30 cellular contexts compared by ENCODE assay signal in the genomic region with DNA sequence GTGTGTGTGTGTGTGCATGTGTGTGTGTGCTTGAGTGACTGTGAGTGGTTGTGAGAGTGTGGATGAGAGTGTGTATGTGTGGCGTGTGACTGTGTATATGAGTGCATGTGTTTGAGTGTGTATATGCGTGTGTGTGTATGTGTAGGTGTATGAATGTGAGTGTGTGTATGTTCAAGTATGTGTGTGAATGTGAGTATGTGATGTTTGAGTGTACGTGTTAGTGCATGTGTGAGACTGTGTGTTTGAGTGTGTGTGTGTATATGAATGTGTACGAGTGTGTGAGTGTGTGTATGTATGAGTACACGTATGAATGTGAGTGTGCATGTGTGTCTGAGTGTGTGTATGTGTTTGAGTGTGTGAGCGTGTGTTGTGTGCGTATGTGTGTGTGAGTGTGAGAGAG. TPM values are rescaled to one million over a fixed set of nuclear protein-coding genes. Genes with fewer than 3 reads are reported as not detected.
"Had no signal": no experiment of that assay in that cellular context is flagged by ENCODE, and none has a peak within 500 bp of the region (broad histone marks: within the 10 kb centered on the region; RNA-seq: fewer than 3 reads in every experiment).

No MANE protein-coding gene starts in this region.

- H3K27ac ChIP-seq: epithelial cell of prostate, foreskin keratinocyte, gastroesophageal sphincter, left lung, neural progenitor cell, psoas muscle, skin epidermis, thoracic aorta, upper lobe of left lung had no signal

- H3K4me2 ChIP-seq: hepatocyte, neural progenitor cell had no signal

- H3K9me3 ChIP-seq: gastroesophageal sphincter, heart left ventricle, left lung, spleen, thoracic aorta, tibial nerve, upper lobe of left lung, uterus had no signal

- H3K9me3 Mint-ChIP-seq: nephron; neural progenitor cell; stimulated activated memory B cell treated with anti-CD40 and anti-IgM and Interleukin-4, amounts not matched to agents 10 μg/mL and 1 μg/mL and 100 μg/mL, for 72 hours had no signal

- FAIRE-seq: colon, islet of Langerhans had no signal

- DNase-seq: dorsolateral prefrontal cortex; effector CD4-positive, alpha-beta T cell; foreskin keratinocyte; heart left ventricle; left cardiac atrium; left lung; mesendoderm; midbrain; naive thymus-derived CD4-positive, alpha-beta T cell; nucleus accumbens; psoas muscle; right cardiac atrium; spleen; stimulated activated CD4-positive, alpha-beta T cell treated with anti-CD3 and anti-CD28 coated beads, Interleukin-4, amount 100 ng/mL, for 4 hours; stimulated activated naive CD8-positive, alpha-beta T cell treated with anti-CD3 and anti-CD28 coated beads, Interleukin-15, Interleukin-2, amounts not matched to agents 100 U/mL and 50 U/mL, for 24 hours; upper lobe of left lung; uterus had no signal

- H2AFZ ChIP-seq: hepatocyte, neural progenitor cell had no signal

- ATAC-seq: esophagus mucosa; foreskin keratinocyte; gastroesophageal sphincter; left cardiac atrium; left lung; naive thymus-derived CD4-positive, alpha-beta T cell; psoas muscle; stimulated activated memory B cell treated with anti-CD40 and anti-IgM and Interleukin-4, amounts not matched to agents 10 μg/mL and 1 μg/mL and 100 μg/mL, for 72 hours; stimulated activated naive CD8-positive, alpha-beta T cell treated with anti-CD3 and anti-CD28 coated beads, Interleukin-15, Interleukin-2, amounts not matched to agents 100 U/mL and 50 U/mL, for 24 hours had no signal

- H3K27me3 ChIP-seq: dorsolateral prefrontal cortex, hepatocyte, neural progenitor cell, tibial nerve, upper lobe of left lung, uterus had no signal

- H3K36me3 ChIP-seq: gastroesophageal sphincter, heart left ventricle, left lung, neural progenitor cell, spleen, thoracic aorta, tibial nerve, upper lobe of left lung, uterus had no signal

- H3K4me3 Mint-ChIP-seq: naive thymus-derived CD4-positive, alpha-beta T cell; nephron; neural progenitor cell; stimulated activated memory B cell treated with anti-CD40 and anti-IgM and Interleukin-4, amounts not matched to agents 10 μg/mL and 1 μg/mL and 100 μg/mL, for 72 hours had no signal

- H3K4me3 ChIP-seq: dorsolateral prefrontal cortex, gastroesophageal sphincter, heart left ventricle, hepatocyte, left lung, neural progenitor cell, psoas muscle, skin epidermis, spleen, thoracic aorta, tibial nerve, upper lobe of left lung, uterus had no signal

- H3K79me2 ChIP-seq: hepatocyte had no signal

- H3K9ac ChIP-seq: neural progenitor cell had no signal

- H3K27ac Mint-ChIP-seq: naive thymus-derived CD4-positive, alpha-beta T cell; nephron; neural progenitor cell; stimulated activated memory B cell treated with anti-CD40 and anti-IgM and Interleukin-4, amounts not matched to agents 10 μg/mL and 1 μg/mL and 100 μg/mL, for 72 hours had no signal

- H3K4me1 Mint-ChIP-seq: naive thymus-derived CD4-positive, alpha-beta T cell; stimulated activated memory B cell treated with anti-CD40 and anti-IgM and Interleukin-4, amounts not matched to agents 10 μg/mL and 1 μg/mL and 100 μg/mL, for 72 hours had no signal

- H3K4me1 ChIP-seq: foreskin keratinocyte, neural progenitor cell, psoas muscle had no signal

- H3K36me3 Mint-ChIP-seq: naive thymus-derived CD4-positive, alpha-beta T cell; neural progenitor cell; stimulated activated memory B cell treated with anti-CD40 and anti-IgM and Interleukin-4, amounts not matched to agents 10 μg/mL and 1 μg/mL and 100 μg/mL, for 72 hours had no signal

RNA-seq across cellular contexts. Expression of gene KCNIP1, which starts 47.8 kb away (rescaled TPM):
- total RNA-seq: esophagus mucosa; foreskin keratinocyte; left cardiac atrium; lower leg skin; naive thymus-derived CD4-positive, alpha-beta T cell; psoas muscle; right cardiac atrium; thoracic aorta had no signal
- polyA plus RNA-seq: foreskin keratinocyte; heart left ventricle; naive thymus-derived CD4-positive, alpha-beta T cell had no signal
